Comparison of ENCODE assay signal across 1 cellular context in genomic region chr12:15662303-15662980, GRCh38.
TF ChIP-seq lines count a peak whose summit lies in the region.

No MANE protein-coding gene starts in this region.

TF ChIP-seq in SK-N-SH, 30 proteins besides CTCF, POLR2A, EP300 and RAD21 (continued from another document):
- TF ChIP-seq REST (IDR thresholded peaks at IDR 0.05; ENCODE audit: low read depth, low read length) (no peak), GATA2 (CRISPR knock-in tag; IDR thresholded peaks at IDR 0.05) (no peak), YY1 (IDR thresholded peaks at IDR 0.05; ENCODE audit: low read depth) (no peak), RFX5 (IDR thresholded peaks at IDR 0.05; ENCODE audit: low read length) (no peak), TEAD4 (IDR thresholded peaks at IDR 0.05; ENCODE audit: borderline replicate concordance, insufficient read depth) (peak; percentile 9; the same call in 1 of the 2 replicates), SMC3 (IDR thresholded peaks at IDR 0.05; ENCODE audit: low read depth, low read length) (no peak), TCF12 (IDR thresholded peaks at IDR 0.05) (peak; percentile 80), PBX3 (IDR thresholded peaks at IDR 0.05) (peak; percentile 60), POLR2AphosphoS5 (IDR thresholded peaks at IDR 0.05; ENCODE audit: low read depth, low read length) (no peak; the same call in 1 of the 2 replicates), EZH2phosphoT487 (IDR thresholded peaks at IDR 0.05; ENCODE audit: borderline replicate concordance, low read depth) (no peak)
- TF ChIP-seq, protein P1, sequence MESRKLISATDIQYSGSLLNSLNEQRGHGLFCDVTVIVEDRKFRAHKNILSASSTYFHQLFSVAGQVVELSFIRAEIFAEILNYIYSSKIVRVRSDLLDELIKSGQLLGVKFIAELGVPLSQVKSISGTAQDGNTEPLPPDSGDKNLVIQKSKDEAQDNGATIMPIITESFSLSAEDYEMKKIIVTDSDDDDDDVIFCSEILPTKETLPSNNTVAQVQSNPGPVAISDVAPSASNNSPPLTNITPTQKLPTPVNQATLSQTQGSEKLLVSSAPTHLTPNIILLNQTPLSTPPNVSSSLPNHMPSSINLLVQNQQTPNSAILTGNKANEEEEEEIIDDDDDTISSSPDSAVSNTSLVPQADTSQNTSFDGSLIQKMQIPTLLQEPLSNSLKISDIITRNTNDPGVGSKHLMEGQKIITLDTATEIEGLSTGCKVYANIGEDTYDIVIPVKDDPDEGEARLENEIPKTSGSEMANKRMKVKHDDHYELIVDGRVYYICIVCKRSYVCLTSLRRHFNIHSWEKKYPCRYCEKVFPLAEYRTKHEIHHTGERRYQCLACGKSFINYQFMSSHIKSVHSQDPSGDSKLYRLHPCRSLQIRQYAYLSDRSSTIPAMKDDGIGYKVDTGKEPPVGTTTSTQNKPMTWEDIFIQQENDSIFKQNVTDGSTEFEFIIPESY (IDR thresholded peaks at IDR 0.05; ENCODE audit: borderline replicate concordance, low read depth), result no peak; the same call in 1 of the 2 replicates
- TF ChIP-seq, protein P2, sequence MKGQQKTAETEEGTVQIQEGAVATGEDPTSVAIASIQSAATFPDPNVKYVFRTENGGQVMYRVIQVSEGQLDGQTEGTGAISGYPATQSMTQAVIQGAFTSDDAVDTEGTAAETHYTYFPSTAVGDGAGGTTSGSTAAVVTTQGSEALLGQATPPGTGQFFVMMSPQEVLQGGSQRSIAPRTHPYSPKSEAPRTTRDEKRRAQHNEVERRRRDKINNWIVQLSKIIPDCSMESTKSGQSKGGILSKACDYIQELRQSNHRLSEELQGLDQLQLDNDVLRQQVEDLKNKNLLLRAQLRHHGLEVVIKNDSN (IDR thresholded peaks at IDR 0.05; ENCODE audit: borderline replicate concordance, low read depth), result no peak
